ENCODE assay signal across 9 cellular contexts in the genomic region with DNA sequence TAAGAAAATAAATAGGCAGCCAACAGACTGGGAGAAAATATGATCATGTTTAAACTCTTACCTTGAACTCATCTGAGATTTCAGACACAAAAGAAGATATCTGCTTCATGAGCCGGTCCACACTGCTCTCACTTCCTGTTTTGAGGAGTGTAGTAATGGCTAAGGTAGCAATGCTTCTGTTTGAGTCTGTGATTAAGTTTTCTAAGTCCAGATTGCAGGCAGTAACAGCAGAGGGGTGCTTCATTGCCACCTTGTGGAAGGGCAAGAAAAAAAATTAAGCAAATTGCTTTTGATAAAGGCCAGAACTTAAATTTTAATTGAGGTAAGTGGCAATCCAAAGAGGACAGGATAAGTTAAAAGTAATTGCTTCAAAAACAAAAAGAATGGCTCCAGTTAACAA.
DNase-seq lines count a peak whose midpoint lies in the region; ATAC-seq and TF ChIP-seq lines count a peak whose summit lies in the region.
"Had no signal": no experiment of that assay in that cellular context is flagged by ENCODE, and none has a peak within 500 bp of the region (broad histone marks: within the 10 kb centered on the region; RNA-seq: fewer than 3 reads in every experiment).

No MANE protein-coding gene starts in this region.

- H3K27me3 ChIP-seq in tibial nerve: no peaks in the 10 kb centered on the region

- H3K9me3 ChIP-seq in tibial nerve: peaks cover 0 to 11% (median 5%) of the 10 kb centered on the region in 4 donors
- H3K9me3 ChIP-seq: thoracic aorta had no signal

- H3K4me3 ChIP-seq in AG04449 (ENCODE audit: low read depth, low read length) (no peak overlapping the region), tibial nerve (no peak overlapping the region)
- H3K4me3 ChIP-seq: thoracic aorta had no signal

- no peaks in the 10 kb centered on the region for H3K4me1 ChIP-seq in tibial nerve

- 63 to 76% methylated on average over 1 of the region's 1 CpG for WGBS in tibial nerve, 2 donors

- TF ChIP-seq CTCF in AG04449 (IDR thresholded peaks at IDR 0.05; ENCODE audit: insufficient read depth, low read length, missing control alignments) (peak; percentile 3), GM12872 (IDR thresholded peaks at IDR 0.05; ENCODE audit: insufficient read depth, low read depth, low read length) (peak; percentile 42; the same call in 1 of the 3 replicates), tibial nerve (IDR thresholded peaks at IDR 0.05) (no peak), omental fat pad (IDR thresholded peaks at IDR 0.05) (no peak)

- H3K36me3 ChIP-seq in tibial nerve: peaks cover 0 to 60% (median 0%) of the 10 kb centered on the region in 3 donors
- H3K36me3 ChIP-seq: thoracic aorta had no signal

- CTCF ChIA-PET in AG04449 (lab: Yijun Ruan, JAX): no interaction called here

- TF ChIP-seq EP300 in tibial nerve (IDR thresholded peaks at IDR 0.05): no peak

- no peak overlapping the region for H3K27ac ChIP-seq in tibial nerve
- H3K27ac ChIP-seq: thoracic aorta had no signal

- POLR2A ChIA-PET in AG04449 (lab: Yijun Ruan, JAX): no interaction called here

- ATAC-seq in HG02981 (IDR thresholded peaks at IDR 0.05; ENCODE audit: unreplicated experiment) (peak; percentile 84), omental fat pad (ENCODE audit: low FRiP score) (no peak), GM18873 (IDR thresholded peaks at IDR 0.05; ENCODE audit: low FRiP score, unreplicated experiment) (no peak)

- DNase-seq in AG04449 (ENCODE audit: low read depth, low spot score): no peak
- DNase-seq in NOMO-1 (lab: John Stamatoyannopoulos, UW; ENCODE audit: unreplicated experiment in 2 of 2): peak; percentile 41 to 62
- peak; percentile 3 for DNase-seq in fibroblast of gingiva (ENCODE audit: low read depth)
- no peak for DNase-seq in tibial nerve (ENCODE audit: low spot score in 2 of 2)
- no peak for DNase-seq in omental fat pad (ENCODE audit: low spot score)

- no peak for TF ChIP-seq POLR2A in tibial nerve (IDR thresholded peaks at IDR 0.05)

Comparison
In these comparisons a context has a peak if more than half of its experiments do, and no peak if none do; other contexts are left out.
1. DNase-seq: peak in NOMO-1 (2 of 2) and fibroblast of gingiva (single experiment); none in AG04449 (single experiment), tibial nerve (0 of 2) and omental fat pad (single experiment).
2. CTCF ChIP-seq: peak in AG04449 (single experiment) and GM12872 (single experiment); none in tibial nerve (0 of 5) and omental fat pad (0 of 3).